In genomic region chr15:48498828-48499227, GRCh38 we compare ENCODE assay signal across 14 cellular contexts.
DNase-seq lines count a peak whose midpoint lies in the region; ATAC-seq and TF ChIP-seq lines count a peak whose summit lies in the region.
"Had no signal": no experiment of that assay in that cellular context is flagged by ENCODE, and none has a peak within 500 bp of the region (broad histone marks: within the 10 kb centered on the region; RNA-seq: fewer than 3 reads in every experiment).

No MANE protein-coding gene starts in this region.

- no peaks in the 10 kb centered on the region for H3K36me3 ChIP-seq in prostate gland
- H3K36me3 ChIP-seq: BLaER1 had no signal

- H3K4me1 ChIP-seq in prostate gland (replicated peaks): no peaks in the 10 kb centered on the region
- H3K4me1 ChIP-seq: Caco-2 had no signal

- no peak for TF ChIP-seq POLR2A in prostate gland (IDR thresholded peaks at IDR 0.05)

- intact Hi-C loops in prostate gland (cut with DNase I): loop anchor here (10.0 kb wide), 1 partner anchor 146 kb away; the partner anchor contains the start of gene FBN1

- H3K27me3 ChIP-seq in prostate gland (replicated peaks; ENCODE audit: insufficient read depth): no peaks in the 10 kb centered on the region
- H3K27me3 ChIP-seq: BLaER1 had no signal

- no peak for ATAC-seq in GM18907 (IDR thresholded peaks at IDR 0.05; ENCODE audit: unreplicated experiment)

- no peak for TF ChIP-seq CTCF in LNCaP clone FGC (IDR thresholded peaks at IDR 0.05; ENCODE audit: control insufficient read depth, extremely low read depth, insufficient read depth)
- no peak for TF ChIP-seq CTCF in prostate gland (IDR thresholded peaks at IDR 0.05)

- no peak overlapping the region for H3K27ac ChIP-seq in prostate gland
- H3K27ac ChIP-seq: BLaER1 had no signal

- WGBS in prostate gland: 48% methylated on average over 3 of the region's 3 CpGs

- no peak overlapping the region for H3K4me3 ChIP-seq in LNCaP clone FGC (ENCODE audit: low read depth, low read length)
- H3K4me3 ChIP-seq in prostate gland: no peak overlapping the region
- H3K4me3 ChIP-seq: BLaER1 had no signal

- H3K9me3 ChIP-seq in prostate gland: no peaks in the 10 kb centered on the region
- H3K9me3 ChIP-seq: BLaER1, Caco-2 had no signal

- peak; percentile 29 for DNase-seq in NCI-H510A treated with DMSO at 0.1 percent for 48 hours (lab: John Stamatoyannopoulos, UW)
- no peak for DNase-seq in NCI-H510A (lab: John Stamatoyannopoulos, UW)
- peak; percentile 55 for DNase-seq in LNCaP clone FGC (ENCODE audit: low read depth)
- peak; percentile 5 for DNase-seq in kidney tubule cell (ENCODE audit: low spot score)
- DNase-seq in prostate gland (ENCODE audit: low spot score): no peak
- no peak for DNase-seq in NCI-H1417 treated with DMSO at 0.1 percent for 48 hours (lab: John Stamatoyannopoulos, UW)
- DNase-seq: 8988T; AML-193; Caco-2; CD8-positive, alpha-beta memory T cell; GOT3; H9 had no signal

Comparison
In these comparisons a context has a peak if more than half of its experiments do, and no peak if none do; other contexts are left out.
1. DNase-seq: peak in NCI-H510A treated with DMSO at 0.1 percent for 48 hours (single experiment), LNCaP clone FGC (single experiment) and kidney tubule cell (single experiment); none in NCI-H510A (single experiment), prostate gland (single experiment) and NCI-H1417 treated with DMSO at 0.1 percent for 48 hours (single experiment).